In the genomic region with DNA sequence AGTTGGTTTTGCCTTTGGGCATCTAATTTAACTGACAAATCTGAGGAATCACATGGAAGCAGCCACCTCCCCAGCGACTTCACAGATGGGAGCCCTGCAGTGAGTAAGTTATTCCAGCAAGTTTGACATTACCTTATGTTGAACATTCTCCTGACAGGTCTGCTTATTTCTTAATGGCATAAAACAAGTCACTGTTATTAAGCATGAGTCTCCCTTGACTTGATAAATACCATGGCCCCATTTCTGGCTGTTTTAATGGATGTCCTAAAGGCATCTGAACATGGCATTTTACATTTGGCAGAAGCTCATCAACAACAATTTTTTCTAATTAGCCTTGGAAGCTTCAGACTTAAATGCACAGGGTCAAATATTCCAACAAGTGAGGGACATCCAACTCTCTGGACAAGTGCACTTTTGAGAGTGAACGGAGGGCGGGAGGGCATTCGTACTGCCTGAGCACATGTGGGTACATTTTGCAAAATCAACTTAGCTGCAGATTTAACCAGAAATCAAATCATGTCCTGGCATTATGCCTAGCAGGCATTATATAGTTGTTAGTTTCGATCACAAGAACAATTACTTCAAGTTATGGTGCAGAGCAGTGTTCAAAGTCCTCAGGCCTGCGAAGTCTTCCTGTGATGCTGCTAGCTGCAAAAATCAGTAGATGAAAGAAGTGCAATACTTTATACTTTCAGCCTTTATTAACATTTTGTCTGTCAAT, we compare ENCODE assay signal across 1 cellular context.
TF ChIP-seq lines count a peak whose summit lies in the region.

No MANE protein-coding gene starts in this region.

TF ChIP-seq in K562, 482 proteins besides CTCF, POLR2A, EP300 and RAD21 (continued from another document):
- TF ChIP-seq, protein P1, sequence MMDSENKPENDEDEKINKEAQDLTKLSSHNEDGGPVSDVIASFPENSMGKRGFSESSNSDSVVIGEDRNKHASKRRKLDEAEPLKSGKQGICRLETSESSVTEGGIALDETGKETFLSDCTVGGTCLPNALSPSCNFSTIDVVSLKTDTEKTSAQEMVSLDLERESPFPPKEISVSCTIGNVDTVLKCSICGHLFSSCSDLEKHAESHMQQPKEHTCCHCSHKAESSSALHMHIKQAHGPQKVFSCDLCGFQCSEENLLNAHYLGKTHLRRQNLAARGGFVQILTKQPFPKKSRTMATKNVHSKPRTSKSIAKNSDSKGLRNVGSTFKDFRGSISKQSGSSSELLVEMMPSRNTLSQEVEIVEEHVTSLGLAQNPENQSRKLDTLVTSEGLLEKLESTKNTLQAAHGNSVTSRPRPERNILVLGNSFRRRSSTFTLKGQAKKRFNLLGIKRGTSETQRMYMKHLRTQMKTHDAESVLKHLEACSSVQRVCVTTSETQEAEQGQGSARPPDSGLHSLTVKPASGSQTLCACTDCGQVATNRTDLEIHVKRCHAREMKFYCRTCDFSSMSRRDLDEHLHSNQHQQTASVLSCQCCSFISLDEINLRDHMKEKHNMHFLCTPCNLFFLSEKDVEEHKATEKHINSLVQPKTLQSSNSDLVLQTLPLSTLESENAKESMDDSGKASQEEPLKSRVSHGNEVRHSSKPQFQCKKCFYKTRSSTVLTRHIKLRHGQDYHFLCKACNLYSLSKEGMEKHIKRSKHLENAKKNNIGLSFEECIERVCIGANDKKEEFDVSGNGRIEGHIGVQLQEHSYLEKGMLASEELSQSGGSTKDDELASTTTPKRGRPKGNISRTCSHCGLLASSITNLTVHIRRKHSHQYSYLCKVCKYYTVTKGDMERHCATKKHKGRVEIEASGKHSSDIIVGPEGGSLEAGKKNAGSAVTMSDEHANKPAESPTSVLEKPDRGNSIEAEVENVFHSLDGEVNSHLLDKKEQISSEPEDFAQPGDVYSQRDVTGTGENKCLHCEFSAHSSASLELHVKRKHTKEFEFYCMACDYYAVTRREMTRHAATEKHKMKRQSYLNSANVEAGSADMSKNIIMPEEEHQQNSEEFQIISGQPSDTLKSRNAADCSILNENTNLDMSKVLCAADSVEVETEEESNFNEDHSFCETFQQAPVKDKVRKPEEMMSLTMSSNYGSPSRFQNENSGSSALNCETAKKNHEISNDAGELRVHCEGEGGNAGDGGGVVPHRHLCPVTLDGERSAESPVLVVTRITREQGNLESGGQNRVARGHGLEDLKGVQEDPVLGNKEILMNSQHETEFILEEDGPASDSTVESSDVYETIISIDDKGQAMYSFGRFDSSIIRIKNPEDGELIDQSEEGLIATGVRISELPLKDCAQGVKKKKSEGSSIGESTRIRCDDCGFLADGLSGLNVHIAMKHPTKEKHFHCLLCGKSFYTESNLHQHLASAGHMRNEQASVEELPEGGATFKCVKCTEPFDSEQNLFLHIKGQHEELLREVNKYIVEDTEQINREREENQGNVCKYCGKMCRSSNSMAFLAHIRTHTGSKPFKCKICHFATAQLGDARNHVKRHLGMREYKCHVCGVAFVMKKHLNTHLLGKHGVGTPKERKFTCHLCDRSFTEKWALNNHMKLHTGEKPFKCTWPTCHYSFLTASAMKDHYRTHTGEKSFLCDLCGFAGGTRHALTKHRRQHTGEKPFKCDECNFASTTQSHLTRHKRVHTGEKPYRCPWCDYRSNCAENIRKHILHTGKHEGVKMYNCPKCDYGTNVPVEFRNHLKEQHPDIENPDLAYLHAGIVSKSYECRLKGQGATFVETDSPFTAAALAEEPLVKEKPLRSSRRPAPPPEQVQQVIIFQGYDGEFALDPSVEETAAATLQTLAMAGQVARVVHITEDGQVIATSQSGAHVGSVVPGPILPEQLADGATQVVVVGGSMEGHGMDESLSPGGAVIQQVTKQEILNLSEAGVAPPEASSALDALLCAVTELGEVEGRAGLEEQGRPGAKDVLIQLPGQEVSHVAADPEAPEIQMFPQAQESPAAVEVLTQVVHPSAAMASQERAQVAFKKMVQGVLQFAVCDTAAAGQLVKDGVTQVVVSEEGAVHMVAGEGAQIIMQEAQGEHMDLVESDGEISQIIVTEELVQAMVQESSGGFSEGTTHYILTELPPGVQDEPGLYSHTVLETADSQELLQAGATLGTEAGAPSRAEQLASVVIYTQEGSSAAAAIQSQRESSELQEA (IDR thresholded peaks at IDR 0.05; ENCODE audit: low read depth): no peak
- TF ChIP-seq POLR2H (tag; IDR thresholded peaks at IDR 0.05; ENCODE audit: low read depth) (no peak), NCOR1 (IDR thresholded peaks at IDR 0.05) (no peak), WHSC1 (IDR thresholded peaks at IDR 0.05; ENCODE audit: low read length) (no peak), TAL1 (IDR thresholded peaks at IDR 0.05) (no peak), ZNF347 (CRISPR knock-in tag; IDR thresholded peaks at IDR 0.05; ENCODE audit: low read depth) (no peak), XRCC5 (IDR thresholded peaks at IDR 0.05; ENCODE audit: low read depth, low read length) (no peak), SAFB (IDR thresholded peaks at IDR 0.05; ENCODE audit: borderline replicate concordance, low read depth, low read length) (no peak), ZNF316 (IDR thresholded peaks at IDR 0.05) (no peak), SREBF2 (CRISPR knock-in tag; IDR thresholded peaks at IDR 0.05) (no peak), BACH1 (tag; IDR thresholded peaks at IDR 0.05) (no peak)
- TF ChIP-seq, protein P2, sequence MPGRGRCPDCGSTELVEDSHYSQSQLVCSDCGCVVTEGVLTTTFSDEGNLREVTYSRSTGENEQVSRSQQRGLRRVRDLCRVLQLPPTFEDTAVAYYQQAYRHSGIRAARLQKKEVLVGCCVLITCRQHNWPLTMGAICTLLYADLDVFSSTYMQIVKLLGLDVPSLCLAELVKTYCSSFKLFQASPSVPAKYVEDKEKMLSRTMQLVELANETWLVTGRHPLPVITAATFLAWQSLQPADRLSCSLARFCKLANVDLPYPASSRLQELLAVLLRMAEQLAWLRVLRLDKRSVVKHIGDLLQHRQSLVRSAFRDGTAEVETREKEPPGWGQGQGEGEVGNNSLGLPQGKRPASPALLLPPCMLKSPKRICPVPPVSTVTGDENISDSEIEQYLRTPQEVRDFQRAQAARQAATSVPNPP (IDR thresholded peaks at IDR 0.05; ENCODE audit: borderline replicate concordance, insufficient read depth, insufficient read length): no peak
TF ChIP-seq in K562: peak in this region for 0.
